In genomic region chr4:39502659-39503035, GRCh38 we compare ENCODE assay signal across 8 cellular contexts. TPM values are rescaled to one million over a fixed set of nuclear protein-coding genes. Genes with fewer than 3 reads are reported as not detected.
DNase-seq lines count a peak whose midpoint lies in the region; ATAC-seq and TF ChIP-seq lines count a peak whose summit lies in the region.
"Not testable (repeated sequence)": the region's sequence is repeated elsewhere in the genome, so short reads cannot be mapped to it uniquely, and the experiment has no call there.

No MANE protein-coding gene starts in this region.

- not testable (repeated sequence) for BruUV-seq in MCF 10A (replicated peaks; lab: Mats Ljungman, UMichigan)

- not testable (repeated sequence) for H3K9me3 ChIP-seq in AG04450 (ENCODE audit: control insufficient read depth, insufficient read depth, low read length); right cardiac atrium (ENCODE audit: control insufficient read depth, low read length); thoracic aorta

- H3K27ac ChIP-seq in AG04450 (ENCODE audit: low read depth, low read length) (peak overlapping the region; percentile 61), thoracic aorta (peak overlapping the region; percentile 32 to 60)
- H3K27ac ChIP-seq in right cardiac atrium (ENCODE audit: low read length), result not testable (repeated sequence)

- DNase-seq in AG04450 (ENCODE audit: low read depth, low spot score); MCF 10A (ENCODE audit: unreplicated experiment); progenitor cell of endocrine pancreas (ENCODE audit: low spot score, unreplicated experiment); thoracic aorta (ENCODE audit: low spot score): not testable (repeated sequence)
- DNase-seq in LHCN-M2 (ENCODE audit: low read depth), result peak; percentile 14
- DNase-seq in activated CD8-positive, alpha-beta memory T cell treated with anti-CD3 and anti-CD28 coated beads, Interleukin-2, amount 10 ng/mL, durations not matched to agents 7 days and 5 days, result peak; percentile 1
- peak; percentile 68 for DNase-seq in fibroblast of mammary gland (ENCODE audit: low read depth)
- DNase-seq in right cardiac atrium, result peak in 2 of 3 donors; percentile 55 to 60

- intact Hi-C loops in MCF 10A (cut with micrococcal nuclease); right cardiac atrium (cut with DNase I): not testable (repeated sequence)

- H3K36me3 ChIP-seq in thoracic aorta, result peaks cover 25% of the 10 kb centered on the region

- not testable (repeated sequence) for H3K27me3 Mint-ChIP-seq in activated CD8-positive, alpha-beta memory T cell treated with anti-CD3 and anti-CD28 coated beads, Interleukin-2, amount 10 ng/mL, durations not matched to agents 7 days and 5 days; MCF 10A (ENCODE audit: insufficient read depth, unreplicated experiment); progenitor cell of endocrine pancreas

- 86% methylated on average over 4 of the region's 4 CpGs for WGBS in right cardiac atrium

- not testable (repeated sequence) for ATAC-seq in activated CD8-positive, alpha-beta memory T cell treated with anti-CD3 and anti-CD28 coated beads, Interleukin-2, amount 10 ng/mL, durations not matched to agents 7 days and 5 days; thoracic aorta (ENCODE audit: insufficient number of reproducible peaks, low FRiP score, low read depth)
- ATAC-seq in right cardiac atrium, result peak in 1 of 2 donors; percentile 45

- not testable (repeated sequence) for H3K4me1 Mint-ChIP-seq in activated CD8-positive, alpha-beta memory T cell treated with anti-CD3 and anti-CD28 coated beads, Interleukin-2, amount 10 ng/mL, durations not matched to agents 7 days and 5 days; MCF 10A (ENCODE audit: insufficient read depth, unreplicated experiment); progenitor cell of endocrine pancreas (ENCODE audit: low read depth)

- POLR2A ChIA-PET in AG04450 (lab: Yijun Ruan, JAX) (interaction anchor here (0.6 to 1.0 kb wide), 2 partner anchors 8 to 25 kb away, joined by 3 to 5 read pairs; partner anchors contain the start of gene UGDH), MCF 10A (lab: Yijun Ruan, JAX) (interaction anchor here (0.6 to 1.0 kb wide), 3 partner anchors 17 to 217 kb away, joined by 3 to 5 read pairs (median 4); no protein-coding TSS in a partner anchor)

- not testable (repeated sequence) for H3K4me1 ChIP-seq in right cardiac atrium (ENCODE audit: control insufficient read depth, insufficient read depth, low read length)
- H3K4me1 ChIP-seq in thoracic aorta (ENCODE audit: control insufficient read depth in 1 of 2, low read depth in 2 of 2), result peaks cover 2 to 13% of the 10 kb centered on the region in 2 donors

- not testable (repeated sequence) for H3K27ac Mint-ChIP-seq in activated CD8-positive, alpha-beta memory T cell treated with anti-CD3 and anti-CD28 coated beads, Interleukin-2, amount 10 ng/mL, durations not matched to agents 7 days and 5 days
- peak overlapping the region; percentile 49 for H3K27ac Mint-ChIP-seq in MCF 10A (ENCODE audit: low read depth, unreplicated experiment)
- peak overlapping the region; percentile 82 for H3K27ac Mint-ChIP-seq in progenitor cell of endocrine pancreas

- peaks cover 30% of the 10 kb centered on the region for H3K36me3 Mint-ChIP-seq in activated CD8-positive, alpha-beta memory T cell treated with anti-CD3 and anti-CD28 coated beads, Interleukin-2, amount 10 ng/mL, durations not matched to agents 7 days and 5 days
- H3K36me3 Mint-ChIP-seq in MCF 10A (ENCODE audit: insufficient read depth, unreplicated experiment) (peaks cover 79% of the 10 kb centered on the region), progenitor cell of endocrine pancreas (ENCODE audit: insufficient read depth) (peaks cover 52% of the 10 kb centered on the region)

- CTCF ChIA-PET in AG04450 (lab: Charles Lee), result interaction anchor here (0.5 kb wide), 1 partner anchor 52 kb away, joined by 7 read pairs; no protein-coding TSS in a partner anchor
- CTCF ChIA-PET in activated CD8-positive, alpha-beta memory T cell treated with anti-CD3 and anti-CD28 coated beads, Interleukin-2, amount 10 ng/mL, durations not matched to agents 7 days and 5 days (lab: Charles Lee); MCF 10A (lab: Yijun Ruan, JAX): not testable (repeated sequence)

- not testable (repeated sequence) for H3K27me3 ChIP-seq in AG04450 (ENCODE audit: control insufficient read depth, insufficient read depth, low read length); right cardiac atrium (ENCODE audit: control insufficient read depth, insufficient read depth); thoracic aorta (replicated peaks; ENCODE audit: insufficient read depth)

- H3K4me3 Mint-ChIP-seq in activated CD8-positive, alpha-beta memory T cell treated with anti-CD3 and anti-CD28 coated beads, Interleukin-2, amount 10 ng/mL, durations not matched to agents 7 days and 5 days; MCF 10A (ENCODE audit: unreplicated experiment); progenitor cell of endocrine pancreas (ENCODE audit: low read depth): not testable (repeated sequence)

- H3K9me3 Mint-ChIP-seq in activated CD8-positive, alpha-beta memory T cell treated with anti-CD3 and anti-CD28 coated beads, Interleukin-2, amount 10 ng/mL, durations not matched to agents 7 days and 5 days (ENCODE audit: low read depth); MCF 10A (ENCODE audit: unreplicated experiment); progenitor cell of endocrine pancreas (ENCODE audit: low read depth): not testable (repeated sequence)

- not testable (repeated sequence) for TF ChIP-seq CTCF in AG04450 (IDR thresholded peaks at IDR 0.05; ENCODE audit: low read depth, low read length); MCF 10A (IDR thresholded peaks at IDR 0.05; ENCODE audit: unreplicated experiment); fibroblast of mammary gland (conservative IDR thresholded peaks at IDR 0.05; ENCODE audit: control insufficient read depth, insufficient read depth, low read depth, low read length); progenitor cell of endocrine pancreas (IDR thresholded peaks at IDR 0.05; ENCODE audit: unreplicated experiment); thoracic aorta (IDR thresholded peaks at IDR 0.05)

- not testable (repeated sequence) for H3K4me3 ChIP-seq in AG04450 (ENCODE audit: low read depth, low read length); fibroblast of mammary gland (ENCODE audit: control insufficient read depth, low read depth, low read length); right cardiac atrium (ENCODE audit: low read length); thoracic aorta

RNA-seq across cellular contexts. Expression of gene UGDH, which starts 24.6 kb away (rescaled TPM):
- 87.8 and 117 TPM in 2 replicates for polyA plus RNA-seq in AG04450 (2011; rRNA removed)
- polyA minus RNA-seq in AG04450 (2011; rRNA and poly(A)+ RNA removed), result 86.4 and 146 TPM in 2 replicates
- 102 and 114 TPM in 2 replicates for total RNA-seq in LHCN-M2 (2014; rRNA removed)
- polyA plus RNA-seq in LHCN-M2 (2012), result 44.4 TPM
- total RNA-seq in activated CD8-positive, alpha-beta memory T cell treated with anti-CD3 and anti-CD28 coated beads, Interleukin-2, amount 10 ng/mL, durations not matched to agents 7 days and 5 days, result 10 to 100 TPM; 11.9 to 20.2 TPM
- total RNA-seq in MCF 10A (2022), result 50.9 and 61.7 TPM in 2 replicates
- total RNA-seq in right cardiac atrium, result 10 to 100 TPM; 18.0 to 33.1 (median 22.6) TPM
- polyA plus RNA-seq in right cardiac atrium, result 5.1 TPM
- total RNA-seq in progenitor cell of endocrine pancreas, result 518 and 607 TPM in 2 replicates
- 100 to 1,000 TPM; 103 to 736 TPM for total RNA-seq in thoracic aorta

RNA-seq across cellular contexts. Expression of gene LIAS, which starts 43.8 kb away (rescaled TPM):
- polyA plus RNA-seq in AG04450 (2011; rRNA removed), result 8.6 and 13.1 TPM in 2 replicates
- 1.6 and 4.8 TPM in 2 replicates for polyA minus RNA-seq in AG04450 (2011; rRNA and poly(A)+ RNA removed)
- total RNA-seq in LHCN-M2 (2014; rRNA removed), result 10.9 and 15.0 TPM in 2 replicates
- 4.6 TPM for polyA plus RNA-seq in LHCN-M2 (2012)
- total RNA-seq in activated CD8-positive, alpha-beta memory T cell treated with anti-CD3 and anti-CD28 coated beads, Interleukin-2, amount 10 ng/mL, durations not matched to agents 7 days and 5 days, result 10 to 100 TPM; 14.5 to 16.6 TPM
- 21.6 and 24.6 TPM in 2 replicates for total RNA-seq in MCF 10A (2022)
- total RNA-seq in right cardiac atrium, result 10 to 100 TPM; 10.4 to 22.2 (median 18.3) TPM
- 23.6 TPM for polyA plus RNA-seq in right cardiac atrium
- 17.0 and 18.4 TPM in 2 replicates for total RNA-seq in progenitor cell of endocrine pancreas
- total RNA-seq in thoracic aorta, result 1 to 10 TPM; 4.7 to 9.2 TPM

RNA-seq across cellular contexts. Expression of gene RPL9, which starts 43.9 kb away (rescaled TPM):
- 2,183 and 3,111 TPM in 2 replicates for polyA plus RNA-seq in AG04450 (2011; rRNA removed)
- 194 and 311 TPM in 2 replicates for polyA minus RNA-seq in AG04450 (2011; rRNA and poly(A)+ RNA removed)
- 2,563 and 3,780 TPM in 2 replicates for total RNA-seq in LHCN-M2 (2014; rRNA removed)
- 1,483 TPM for polyA plus RNA-seq in LHCN-M2 (2012)
- 100 to 1,000 TPM; 713 to 900 TPM for total RNA-seq in activated CD8-positive, alpha-beta memory T cell treated with anti-CD3 and anti-CD28 coated beads, Interleukin-2, amount 10 ng/mL, durations not matched to agents 7 days and 5 days
- 1,405 and 1,620 TPM in 2 replicates for total RNA-seq in MCF 10A (2022)
- total RNA-seq in right cardiac atrium, result 1,000 to 10,000 TPM in 1 of 4 donors, 100 to 1,000 TPM in 3; 708 to 1,060 (median 846) TPM
- polyA plus RNA-seq in right cardiac atrium, result 1,288 TPM
- total RNA-seq in progenitor cell of endocrine pancreas, result 1,349 and 1,450 TPM in 2 replicates
- 1,000 to 10,000 TPM; 2,526 to 3,169 TPM for total RNA-seq in thoracic aorta
